Comparison of ENCODE assay signal across 17 cellular contexts in the genomic region with DNA sequence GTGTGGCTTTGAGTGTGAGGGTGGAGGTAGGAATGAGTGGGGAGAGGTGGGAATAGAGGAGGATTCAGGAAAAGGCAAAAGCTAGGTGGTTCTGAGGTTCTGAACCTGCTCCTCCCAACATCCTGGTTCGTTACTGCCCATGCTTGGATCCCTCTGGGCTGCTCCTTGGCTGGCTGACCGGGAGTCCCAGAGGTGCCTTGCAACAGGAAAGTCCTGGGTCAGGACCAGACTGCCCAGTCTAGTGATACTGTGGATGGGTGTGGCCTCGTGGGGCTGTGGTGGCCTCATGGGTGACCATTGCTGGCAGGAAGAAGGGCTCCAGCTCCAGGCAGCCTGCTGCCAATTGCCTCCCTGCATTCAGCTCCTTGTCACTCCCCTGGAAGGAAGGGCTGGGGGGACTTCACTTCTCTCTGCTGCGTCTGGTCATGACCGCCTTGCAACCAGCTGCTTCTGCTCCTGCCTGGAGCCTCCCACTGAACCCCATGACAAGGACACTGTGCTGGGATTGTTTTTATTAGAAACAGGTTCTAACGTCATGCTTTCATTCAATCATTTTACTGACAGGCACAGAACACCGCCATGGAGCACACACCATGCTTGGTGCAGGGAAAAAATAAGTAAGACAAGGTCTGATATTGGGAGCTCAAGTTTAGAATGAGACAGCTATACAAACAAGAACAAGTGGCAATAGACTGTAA.
DNase-seq lines count a peak whose midpoint lies in the region; ATAC-seq and TF ChIP-seq lines count a peak whose summit lies in the region.
"Had no signal": no experiment of that assay in that cellular context is flagged by ENCODE, and none has a peak within 500 bp of the region (broad histone marks: within the 10 kb centered on the region; RNA-seq: fewer than 3 reads in every experiment).

No MANE protein-coding gene starts in this region.

- H3K9ac ChIP-seq in SK-N-SH = no peak overlapping the region
- H3K9ac ChIP-seq in trophoblast cell (ENCODE audit: low read length) = no peak overlapping the region
- no peak overlapping the region for H3K9ac ChIP-seq in Karpas-422 (ENCODE audit: low read length)
- H3K9ac ChIP-seq: GM23248 had no signal

- no peak overlapping the region for H2BK120ac ChIP-seq in trophoblast cell (ENCODE audit: insufficient read depth, low read length, poor library complexity)

- H3K18ac ChIP-seq in trophoblast cell (ENCODE audit: low read length) = peak overlapping the region; percentile 25

- peaks cover 12% of the 10 kb centered on the region for H3K4me1 Mint-ChIP-seq in nephron progenitor cell

- H2BK5ac ChIP-seq in trophoblast cell (ENCODE audit: low read depth, low read length, poor library complexity) = no peak overlapping the region

- no peak overlapping the region for H4K12ac ChIP-seq in trophoblast cell (ENCODE audit: low read depth, low read length)

- no peak for TF ChIP-seq CTCF in SK-N-SH (IDR thresholded peaks at IDR 0.05)
- TF ChIP-seq CTCF in nephron progenitor cell (IDR thresholded peaks at IDR 0.05) = no peak
- TF ChIP-seq CTCF in upper lobe of right lung (IDR thresholded peaks at IDR 0.05) = no peak

- H3K79me1 ChIP-seq in trophoblast cell (ENCODE audit: low read length) = peaks cover 2% of the 10 kb centered on the region

- CTCF ChIA-PET in SK-N-SH (lab: Yijun Ruan, JAX) = interaction anchor here (1.1 to 2.5 kb wide), 2 partner anchors 12 to 204 kb away, joined by 3 to 11 read pairs; no protein-coding TSS in a partner anchor

- no peak overlapping the region for H4K91ac ChIP-seq in trophoblast cell (ENCODE audit: low read depth, low read length)

- H3F3A ChIP-seq in SK-N-SH (replicated peaks; ENCODE audit: insufficient read depth) = no peaks in the 10 kb centered on the region

- no peak overlapping the region for H4K8ac ChIP-seq in trophoblast cell (ENCODE audit: low read depth, low read length)

- H3K9me3 ChIP-seq in SK-N-SH = no peaks in the 10 kb centered on the region
- no peaks in the 10 kb centered on the region for H3K9me3 ChIP-seq in trophoblast cell (ENCODE audit: insufficient read depth, low read depth, low read length)
- H3K9me3 ChIP-seq in upper lobe of right lung = no peaks in the 10 kb centered on the region
- no peaks in the 10 kb centered on the region for H3K9me3 ChIP-seq in Karpas-422 (ENCODE audit: low read length)

- no peaks in the 10 kb centered on the region for H3K27me3 ChIP-seq in SK-N-SH (ENCODE audit: insufficient read depth)
- no peaks in the 10 kb centered on the region for H3K27me3 ChIP-seq in trophoblast cell (ENCODE audit: insufficient read depth, low read length)
- no peaks in the 10 kb centered on the region for H3K27me3 ChIP-seq in upper lobe of right lung
- H3K27me3 ChIP-seq in Karpas-422 (ENCODE audit: low read length) = no peaks in the 10 kb centered on the region

- no peak for TF ChIP-seq EP300 in SK-N-SH (IDR thresholded peaks at IDR 0.05; ENCODE audit: borderline replicate concordance in 1 of 2, low read depth in 1 of 2, low read length in 1 of 2)

- H3K9me2 ChIP-seq in SK-N-SH (no peaks in the 10 kb centered on the region), Karpas-422 (replicated peaks; ENCODE audit: insufficient read depth, low read length) (no peaks in the 10 kb centered on the region)

- peak overlapping the region; percentile 83 for H2AK5ac ChIP-seq in trophoblast cell (ENCODE audit: low read length)

- H3K27ac ChIP-seq in SK-N-SH (ENCODE audit: low read depth in 2 of 2, low read length in 1 of 2) (no peak overlapping the region), trophoblast cell (ENCODE audit: low read depth, low read length) (no peak overlapping the region), upper lobe of right lung (no peak overlapping the region), Karpas-422 (ENCODE audit: low read length) (no peak overlapping the region)
- H3K27ac ChIP-seq: 22Rv1, GM23248 had no signal

- 54% methylated on average over 5 of the region's 7 CpGs for WGBS in SK-N-SH (ENCODE audit: low lambda C conversion rate)
- WGBS in trophoblast cell (ENCODE audit: extremely low coverage, insufficient coverage, insufficient read length) = no CpG with 5 or more reads among the region's 7 CpGs

- no peaks in the 10 kb centered on the region for H3K9me3 Mint-ChIP-seq in nephron progenitor cell
- H3K9me3 Mint-ChIP-seq: CD8-positive, alpha-beta T cell had no signal

- no peak overlapping the region for H3K4me3 Mint-ChIP-seq in nephron progenitor cell
- H3K4me3 Mint-ChIP-seq: CD14-positive monocyte; CD8-positive, alpha-beta T cell had no signal

- H3K4me1 ChIP-seq in SK-N-SH (ENCODE audit: control insufficient read depth in 1 of 2, insufficient read depth in 2 of 2, low read depth in 1 of 2, low read length in 1 of 2) = peaks cover 0 to 14% of the 10 kb centered on the region in 2 experiments; a peak in 2 of 4 replicates
- peaks cover 2 to 13% of the 10 kb centered on the region in 2 experiments for H3K4me1 ChIP-seq in trophoblast cell (ENCODE audit: control insufficient read depth in 1 of 2, insufficient read depth in 2 of 2, low read length in 2 of 2)
- H3K4me1 ChIP-seq in upper lobe of right lung = no peaks in the 10 kb centered on the region
- H3K4me1 ChIP-seq in Karpas-422 (ENCODE audit: low read length) = no peaks in the 10 kb centered on the region

- peak overlapping the region; percentile 70 for H2BK12ac ChIP-seq in trophoblast cell (ENCODE audit: low read length)

- no peaks in the 10 kb centered on the region for H3K79me2 ChIP-seq in SK-N-SH (ENCODE audit: insufficient read depth)
- no peaks in the 10 kb centered on the region for H3K79me2 ChIP-seq in trophoblast cell (ENCODE audit: control insufficient read depth, insufficient read depth, low read length, poor library complexity)
- H3K79me2 ChIP-seq in Karpas-422 (ENCODE audit: low read length) = no peaks in the 10 kb centered on the region

- H3K4me2 ChIP-seq in SK-N-SH (no peak overlapping the region), trophoblast cell (ENCODE audit: low read length) (no peak overlapping the region), Karpas-422 (ENCODE audit: low read depth, low read length, poor library complexity, severe bottlenecking) (no peak overlapping the region)

- ATAC-seq in SK-N-SH treated with all-trans-retinoic acid at 6 μM for 48 hours (no peak), upper lobe of right lung (peak; percentile 12)
- ATAC-seq: CD8-positive, alpha-beta T cell; HCT116; HepG2 had no signal

- H2AFZ ChIP-seq in SK-N-SH (ENCODE audit: low read depth) (no peak overlapping the region), trophoblast cell (ENCODE audit: insufficient read depth, low read length, poor library complexity) (no peak overlapping the region), Karpas-422 (ENCODE audit: low read length) (no peak overlapping the region)
- H2AFZ ChIP-seq: GM23248 had no signal

- H3K36me3 Mint-ChIP-seq in nephron progenitor cell (ENCODE audit: low read depth) = no peaks in the 10 kb centered on the region
- H3K36me3 Mint-ChIP-seq: CD14-positive monocyte; CD8-positive, alpha-beta T cell had no signal

- POLR2A ChIA-PET in SK-N-SH (lab: Yijun Ruan, JAX) = no interaction called here

- peaks cover 3% of the 10 kb centered on the region for H3K27me3 Mint-ChIP-seq in nephron progenitor cell (ENCODE audit: low read depth, poor library complexity)

- DNase-seq in SK-N-SH = no peak
- DNase-seq in nephron progenitor cell = no peak
- no peak for DNase-seq in trophoblast cell
- DNase-seq in upper lobe of right lung = no peak
- no peak for DNase-seq in anterior cingulate cortex (lab: John Stamatoyannopoulos, UW)
- no peak for DNase-seq in Karpas-422
- no peak for DNase-seq in iPS-NIHi7 (ENCODE audit: extremely low spot score)
- DNase-seq: CD8-positive, alpha-beta T cell; COR-L47; DND-41; GDM1; GM23248 had no signal

- intact Hi-C loops in upper lobe of right lung (cut with DNase I) = no loop called here

- no peak overlapping the region for H3K23ac ChIP-seq in trophoblast cell (ENCODE audit: low read length)

- H3K36me3 ChIP-seq in SK-N-SH (replicated peaks in 1 of 2; ENCODE audit: control insufficient read depth in 1 of 2, insufficient read depth in 2 of 2, low read length in 1 of 2) = no peaks in the 10 kb centered on the region
- no peaks in the 10 kb centered on the region for H3K36me3 ChIP-seq in trophoblast cell (ENCODE audit: control insufficient read depth in 1 of 2, insufficient read depth in 2 of 2, low read length in 2 of 2)
- H3K36me3 ChIP-seq in upper lobe of right lung = no peaks in the 10 kb centered on the region
- no peaks in the 10 kb centered on the region for H3K36me3 ChIP-seq in Karpas-422 (ENCODE audit: insufficient read depth, low read length)

- TF ChIP-seq RAD21 in SK-N-SH (IDR thresholded peaks at IDR 0.05; ENCODE audit: low read length) = no peak

- H4K20me1 ChIP-seq in SK-N-SH (ENCODE audit: insufficient read depth) (no peaks in the 10 kb centered on the region), Karpas-422 (ENCODE audit: insufficient read depth, low read depth, low read length) (no peaks in the 10 kb centered on the region)

- H3K14ac ChIP-seq in trophoblast cell (ENCODE audit: low read length) = peak overlapping the region; percentile 24

- H3K27ac Mint-ChIP-seq in nephron progenitor cell = peak overlapping the region; percentile 66
- H3K27ac Mint-ChIP-seq: CD14-positive monocyte; CD8-positive, alpha-beta T cell had no signal

- H3K4ac ChIP-seq in trophoblast cell (ENCODE audit: low read depth, low read length) = no peak overlapping the region

- H3K4me3 ChIP-seq in SK-N-SH (ENCODE audit: low read depth in 2 of 2, low read length in 1 of 2) (no peak overlapping the region), trophoblast cell (ENCODE audit: low read depth, low read length) (no peak overlapping the region), upper lobe of right lung (no peak overlapping the region), Karpas-422 (ENCODE audit: low read length) (no peak overlapping the region)
- H3K4me3 ChIP-seq: GM23248 had no signal

TF ChIP-seq in SK-N-SH, 30 proteins besides CTCF, POLR2A, EP300 and RAD21 (continues in another document):
- no peak for TF ChIP-seq TAF1 (IDR thresholded peaks at IDR 0.05; ENCODE audit: borderline replicate concordance, low read depth, low read length)
- TF ChIP-seq FOXM1 (IDR thresholded peaks at IDR 0.05; ENCODE audit: low read depth) = no peak
- peak; percentile 40; the same call in 1 of the 2 replicates for TF ChIP-seq MXI1 (IDR thresholded peaks at IDR 0.05; ENCODE audit: low read depth, low read length)
- no peak for TF ChIP-seq RFX5 (IDR thresholded peaks at IDR 0.05; ENCODE audit: low read length)

TF ChIP-seq in SK-N-SH treated with all-trans-retinoic acid at 6 μM for 48 hours, 23 proteins besides CTCF, POLR2A, EP300 and RAD21 (continues in another document):
- TF ChIP-seq CSDC2 (CRISPR knock-in tag; IDR thresholded peaks at IDR 0.05) (no peak), OSR1 (CRISPR knock-in tag; IDR thresholded peaks at IDR 0.05) (no peak), ISL1 (CRISPR knock-in tag; IDR thresholded peaks at IDR 0.05) (no peak), PPARA (CRISPR knock-in tag; IDR thresholded peaks at IDR 0.05; ENCODE audit: borderline replicate concordance) (no peak)
